ENCODE assay signal across 7 cellular contexts in genomic region chr17:7835818-7836595, GRCh38. TPM values are rescaled to one million over a fixed set of nuclear protein-coding genes. Genes with fewer than 3 reads are reported as not detected.
DNase-seq lines count a peak whose midpoint lies in the region; ATAC-seq and TF ChIP-seq lines count a peak whose summit lies in the region.

No MANE protein-coding gene starts in this region.

- H3K9me3 Mint-ChIP-seq in activated T-helper 17 cell treated with anti-CD3 and anti-CD28 coated beads, Interleukin-2, amount 50 U/mL, for 72 hours, result no peaks in the 10 kb centered on the region
- H3K9me3 Mint-ChIP-seq in neural progenitor cell, result no peaks in the 10 kb centered on the region

- peaks cover 32% of the 10 kb centered on the region for H3K79me2 ChIP-seq in neural progenitor cell (ENCODE audit: low read depth)

- peaks cover 36% of the 10 kb centered on the region for H3K4me1 ChIP-seq in neural progenitor cell

- peak overlapping the region; percentile 83 for H3K4me3 Mint-ChIP-seq in activated T-helper 17 cell treated with anti-CD3 and anti-CD28 coated beads, Interleukin-2, amount 50 U/mL, for 72 hours
- H3K4me3 Mint-ChIP-seq in neural progenitor cell, result peak overlapping the region; percentile 94

- peaks cover 53% of the 10 kb centered on the region for H3K36me3 Mint-ChIP-seq in activated T-helper 17 cell treated with anti-CD3 and anti-CD28 coated beads, Interleukin-2, amount 50 U/mL, for 72 hours (ENCODE audit: low read depth)
- H3K36me3 Mint-ChIP-seq in neural progenitor cell, result peaks cover 3% of the 10 kb centered on the region

- H3K9me3 ChIP-seq in neural progenitor cell (ENCODE audit: low read depth), result no peaks in the 10 kb centered on the region

- no peaks in the 10 kb centered on the region for H3K27me3 Mint-ChIP-seq in activated T-helper 17 cell treated with anti-CD3 and anti-CD28 coated beads, Interleukin-2, amount 50 U/mL, for 72 hours
- H3K27me3 Mint-ChIP-seq in neural progenitor cell (ENCODE audit: insufficient read depth, low read depth), result peaks cover 6% of the 10 kb centered on the region

- ATAC-seq in GM21786 (IDR thresholded peaks at IDR 0.05; ENCODE audit: unreplicated experiment), result peak; percentile 26
- ATAC-seq in activated T-helper 17 cell treated with anti-CD3 and anti-CD28 coated beads, Interleukin-2, amount 50 U/mL, for 72 hours (replicated peaks), result peak; percentile 3

- DNase-seq in NCI-H2029 treated with DMSO at 0.1 percent for 48 hours (lab: John Stamatoyannopoulos, UW) (peak; percentile 15), foreskin melanocyte (peak; percentile 55), neural progenitor cell (ENCODE audit: low spot score) (peak; percentile 77), germinal center (ENCODE audit: low spot score) (no peak)

- H3K4me2 ChIP-seq in neural progenitor cell, result peak overlapping the region; percentile 82

- no peak overlapping the region for H2AFZ ChIP-seq in neural progenitor cell (replicated peaks)

- H3K9ac ChIP-seq in neural progenitor cell, result peak overlapping the region; percentile 29

- peaks cover 39% of the 10 kb centered on the region for H3K4me1 Mint-ChIP-seq in activated T-helper 17 cell treated with anti-CD3 and anti-CD28 coated beads, Interleukin-2, amount 50 U/mL, for 72 hours
- peaks cover 50% of the 10 kb centered on the region for H3K4me1 Mint-ChIP-seq in neural progenitor cell

- H3K27ac ChIP-seq in neural progenitor cell, result peak overlapping the region; percentile 80

- H3K36me3 ChIP-seq in neural progenitor cell, result no peaks in the 10 kb centered on the region

- H3K27ac Mint-ChIP-seq in activated T-helper 17 cell treated with anti-CD3 and anti-CD28 coated beads, Interleukin-2, amount 50 U/mL, for 72 hours, result peak overlapping the region; percentile 98
- H3K27ac Mint-ChIP-seq in neural progenitor cell, result peak overlapping the region; percentile 98

- peaks cover 32% of the 10 kb centered on the region for H4K20me1 ChIP-seq in neural progenitor cell (ENCODE audit: low read depth)

- peaks cover 26% of the 10 kb centered on the region for H3K27me3 ChIP-seq in neural progenitor cell

- TF ChIP-seq CTCF in neural progenitor cell (IDR thresholded peaks at IDR 0.05), result no peak

- H3K4me3 ChIP-seq in GM08714 (ENCODE audit: low read length) (peak overlapping the region; percentile 74), neural progenitor cell (peak overlapping the region; percentile 71)

- H3F3A ChIP-seq in neural progenitor cell (ENCODE audit: low read depth), result peaks cover 57% of the 10 kb centered on the region

RNA-seq across cellular contexts. Expression of gene KDM6B, which starts 2.0 kb away (rescaled TPM):
- total RNA-seq in activated T-helper 17 cell treated with anti-CD3 and anti-CD28 coated beads, Interleukin-2, amount 50 U/mL, for 72 hours, result 10 to 100 TPM; 33.7 to 93.3 TPM
- total RNA-seq in neural progenitor cell (ENCODE audit: low replicate concordance), result 6.8 and 12.3 TPM in 2 replicates

RNA-seq across cellular contexts. Expression of gene TMEM88, which starts 18.9 kb away (rescaled TPM):
- total RNA-seq in activated T-helper 17 cell treated with anti-CD3 and anti-CD28 coated beads, Interleukin-2, amount 50 U/mL, for 72 hours, result 1 to 10 TPM; 1.6 to 3.2 TPM
- total RNA-seq in neural progenitor cell (ENCODE audit: low replicate concordance), result 13.8 and 53.7 TPM in 2 replicates

RNA-seq across cellular contexts. Expression of gene NAA38, which starts 21.4 kb away (rescaled TPM):
- total RNA-seq in activated T-helper 17 cell treated with anti-CD3 and anti-CD28 coated beads, Interleukin-2, amount 50 U/mL, for 72 hours, result 100 to 1,000 TPM in 1 of 2 donors, 10 to 100 TPM in 1; 61.3 to 111 TPM
- total RNA-seq in neural progenitor cell (ENCODE audit: low replicate concordance), result 8.6 and 27.4 TPM in 2 replicates

RNA-seq across cellular contexts. Expression of gene CYB5D1, which starts 21.8 kb away (rescaled TPM):
- 10 to 100 TPM; 14.8 to 19.4 TPM for total RNA-seq in activated T-helper 17 cell treated with anti-CD3 and anti-CD28 coated beads, Interleukin-2, amount 50 U/mL, for 72 hours
- 11.5 and 12.9 TPM in 2 replicates for total RNA-seq in neural progenitor cell (ENCODE audit: low replicate concordance)

RNA-seq across cellular contexts. Expression of gene CHD3, which starts 52.6 kb away (rescaled TPM):
- 100 to 1,000 TPM; 154 to 217 TPM for total RNA-seq in activated T-helper 17 cell treated with anti-CD3 and anti-CD28 coated beads, Interleukin-2, amount 50 U/mL, for 72 hours
- 12.8 and 28.0 TPM in 2 replicates for total RNA-seq in neural progenitor cell (ENCODE audit: low replicate concordance)
